In genomic region chr5:157651623-157652376, GRCh38 we compare ENCODE assay signal across 8 cellular contexts. TPM values are rescaled to one million over a fixed set of nuclear protein-coding genes. Genes with fewer than 3 reads are reported as not detected.
DNase-seq lines count a peak whose midpoint lies in the region; ATAC-seq and TF ChIP-seq lines count a peak whose summit lies in the region.

No MANE protein-coding gene starts in this region.

- ATAC-seq in HG03432 (IDR thresholded peaks at IDR 0.05; ENCODE audit: unreplicated experiment) = peak; percentile 85

- H3K9ac ChIP-seq in neural progenitor cell (no peak overlapping the region), stomach smooth muscle (ENCODE audit: low read length in 2 of 2) (peak overlapping the region; percentile 62 to 68)

- no peak overlapping the region for H3K27ac ChIP-seq in neural progenitor cell
- no peak overlapping the region for H3K27ac ChIP-seq in stomach smooth muscle (ENCODE audit: low read length)

- TF ChIP-seq CTCF in GM13977 (IDR thresholded peaks at IDR 0.05; ENCODE audit: extremely low read depth, insufficient read depth, missing control alignments) (peak; percentile 50), neural progenitor cell (IDR thresholded peaks at IDR 0.05) (no peak), BE2C (IDR thresholded peaks at IDR 0.05; ENCODE audit: low read depth, low read length) (no peak)

- no peak overlapping the region for H3K4me3 ChIP-seq in neural progenitor cell
- peak overlapping the region; percentile 61 to 77 for H3K4me3 ChIP-seq in stomach smooth muscle (ENCODE audit: low read length in 2 of 2)
- H3K4me3 ChIP-seq in BE2C (ENCODE audit: low read depth, low read length) = no peak overlapping the region

- peaks cover 28% of the 10 kb centered on the region for H3K9me3 Mint-ChIP-seq in neural progenitor cell

- H3K79me2 ChIP-seq in neural progenitor cell (ENCODE audit: low read depth) = no peaks in the 10 kb centered on the region

- DNase-seq in GM13977 (ENCODE audit: low spot score) = peak; percentile 73
- peak; percentile 90 for DNase-seq in activated CD8-positive, alpha-beta memory T cell treated with anti-CD3 and anti-CD28 coated beads for 24 hours
- DNase-seq in erythroblast (lab: John Stamatoyannopoulos, UW) = peak; percentile 72 to 84
- peak; percentile 17 for DNase-seq in neural progenitor cell (ENCODE audit: low spot score)
- DNase-seq in BE2C = no peak
- no peak for DNase-seq in GDM1 (lab: John Stamatoyannopoulos, UW)

- H3K4me1 ChIP-seq in neural progenitor cell = no peaks in the 10 kb centered on the region
- H3K4me1 ChIP-seq in stomach smooth muscle (ENCODE audit: control insufficient read depth, insufficient read depth, low read length) = peaks cover 8% of the 10 kb centered on the region
- no peaks in the 10 kb centered on the region for H3K4me1 ChIP-seq in BE2C

- no peak for TF ChIP-seq POLR2A in erythroblast (IDR thresholded peaks at IDR 0.05; ENCODE audit: low read length)

- no peaks in the 10 kb centered on the region for H3K36me3 ChIP-seq in neural progenitor cell
- H3K36me3 ChIP-seq in stomach smooth muscle (ENCODE audit: control insufficient read depth in 2 of 2, insufficient read depth in 2 of 2, low read length in 2 of 2) = no peaks in the 10 kb centered on the region
- H3K36me3 ChIP-seq in BE2C = no peaks in the 10 kb centered on the region

- H3F3A ChIP-seq in neural progenitor cell (ENCODE audit: low read depth) = no peaks in the 10 kb centered on the region

- no peaks in the 10 kb centered on the region for H3K36me3 Mint-ChIP-seq in neural progenitor cell

- no peaks in the 10 kb centered on the region for H4K20me1 ChIP-seq in neural progenitor cell (ENCODE audit: low read depth)

- in situ Hi-C loops in GM13977 (cut with MboI; ENCODE audit: low pct_unique_long_range_greater_than_20kb, low sequenced_read_pairs, unreplicated experiment) = no loop called here

- no peaks in the 10 kb centered on the region for H3K9me3 ChIP-seq in neural progenitor cell (ENCODE audit: low read depth)
- H3K9me3 ChIP-seq in stomach smooth muscle (ENCODE audit: control insufficient read depth in 2 of 2, low read length in 2 of 2) = no peaks in the 10 kb centered on the region
- H3K9me3 ChIP-seq in BE2C = no peaks in the 10 kb centered on the region

- no peak overlapping the region for H3K4me2 ChIP-seq in neural progenitor cell

- H3K4me3 Mint-ChIP-seq in neural progenitor cell = no peak overlapping the region

- peaks cover 2% of the 10 kb centered on the region for H3K4me1 Mint-ChIP-seq in neural progenitor cell

- H3K27ac Mint-ChIP-seq in neural progenitor cell = no peak overlapping the region

- no peak overlapping the region for H2AFZ ChIP-seq in neural progenitor cell (replicated peaks)

- H3K27me3 ChIP-seq in neural progenitor cell (no peaks in the 10 kb centered on the region), stomach smooth muscle (ENCODE audit: control insufficient read depth in 1 of 2, insufficient read depth in 2 of 2, low read length in 2 of 2) (no peaks in the 10 kb centered on the region), BE2C (peaks cover 2% of the 10 kb centered on the region; the same call in 1 of the 2 replicates)

- peaks cover 6% of the 10 kb centered on the region for H3K27me3 Mint-ChIP-seq in neural progenitor cell (ENCODE audit: insufficient read depth, low read depth)

RNA-seq across cellular contexts. Expression of gene SOX30, which starts 0.4 kb away (rescaled TPM):
- total RNA-seq in neural progenitor cell (ENCODE audit: low replicate concordance) = 0.06 and 0.17 TPM in 2 replicates
- polyA plus RNA-seq in BE2C (2012; ENCODE audit: insufficient read depth, insufficient read length, low read depth) = not detected

RNA-seq across cellular contexts. Expression of gene C5orf52, which starts 19.5 kb away (rescaled TPM):
- not detected in 2 replicates for total RNA-seq in neural progenitor cell (ENCODE audit: low replicate concordance)
- polyA plus RNA-seq in BE2C (2012; ENCODE audit: insufficient read depth, insufficient read length, low read depth) = not detected

Comparison
In these comparisons a context has a peak if more than half of its experiments do, and no peak if none do; other contexts are left out.
1. DNase-seq: peak in GM13977 (single experiment), activated CD8-positive, alpha-beta memory T cell treated with anti-CD3 and anti-CD28 coated beads for 24 hours (single experiment), erythroblast (2 of 2) and neural progenitor cell (single experiment); none in BE2C (single experiment) and GDM1 (single experiment).
2. H3K4me3 ChIP-seq: peak in stomach smooth muscle (2 of 2); none in neural progenitor cell (single experiment) and BE2C (single experiment).